ENCODE assay signal across 15 cellular contexts in genomic region chr7:608361-608760, GRCh38.
DNase-seq lines count a peak whose midpoint lies in the region; ATAC-seq lines count a peak whose summit lies in the region.
"Had no signal": no experiment of that assay in that cellular context is flagged by ENCODE, and none has a peak within 500 bp of the region (broad histone marks: within the 10 kb centered on the region; RNA-seq: fewer than 3 reads in every experiment).

No MANE protein-coding gene starts in this region.

- H3K27ac Mint-ChIP-seq in activated CD4-positive, alpha-beta T cell treated with anti-CD3 and anti-CD28 coated beads, Interleukin-2, amount 10 ng/mL, durations not matched to agents 7 days and 5 days, result peak overlapping the region; percentile 90
- peak overlapping the region; percentile 73 to 96 for H3K27ac Mint-ChIP-seq in effector memory CD8-positive, alpha-beta T cell

- H3K36me3 Mint-ChIP-seq in activated CD4-positive, alpha-beta T cell treated with anti-CD3 and anti-CD28 coated beads, Interleukin-2, amount 10 ng/mL, durations not matched to agents 7 days and 5 days (ENCODE audit: low read depth), result peaks cover 34% of the 10 kb centered on the region
- peaks cover 32% of the 10 kb centered on the region for H3K36me3 Mint-ChIP-seq in effector memory CD8-positive, alpha-beta T cell (ENCODE audit: insufficient read depth)

- H3K4me3 ChIP-seq in skin epidermis, result no peak overlapping the region
- H3K4me3 ChIP-seq: right lobe of liver had no signal

- no peaks in the 10 kb centered on the region for H3K9me3 ChIP-seq in KOPT-K1 (ENCODE audit: insufficient read depth, low read length, poor library complexity, severe bottlenecking)
- H3K9me3 ChIP-seq: right lobe of liver had no signal

- no peak for DNase-seq in activated CD4-positive, alpha-beta T cell treated with anti-CD3 and anti-CD28 coated beads, Interleukin-2, amount 10 ng/mL, durations not matched to agents 7 days and 5 days
- DNase-seq in activated CD4-positive, alpha-beta T cell treated with anti-CD3 and anti-CD28 coated beads, Interleukin-2, amount 50 U/mL, for 48 hours, result no peak
- no peak for DNase-seq in effector memory CD8-positive, alpha-beta T cell
- DNase-seq in GDM1 (lab: John Stamatoyannopoulos, UW) (no peak), NCI-H345 treated with DMSO at 0.1 percent for 48 hours (lab: John Stamatoyannopoulos, UW; ENCODE audit: unreplicated experiment) (no peak)
- DNase-seq: GOT3; kidney glomerular epithelial cell; naive B cell; NCI-H1930; NCI-H526 treated with DMSO at 0.1 percent for 48 hours; stimulated activated naive CD4-positive, alpha-beta T cell treated with Interleukin-2 at 50 U/mL for 16 hours had no signal

- H3K27me3 Mint-ChIP-seq in activated CD4-positive, alpha-beta T cell treated with anti-CD3 and anti-CD28 coated beads, Interleukin-2, amount 10 ng/mL, durations not matched to agents 7 days and 5 days, result no peaks in the 10 kb centered on the region
- no peaks in the 10 kb centered on the region for H3K27me3 Mint-ChIP-seq in effector memory CD8-positive, alpha-beta T cell
- H3K27me3 Mint-ChIP-seq: naive B cell had no signal

- peaks cover 75% of the 10 kb centered on the region for H3K4me1 Mint-ChIP-seq in activated CD4-positive, alpha-beta T cell treated with anti-CD3 and anti-CD28 coated beads, Interleukin-2, amount 10 ng/mL, durations not matched to agents 7 days and 5 days
- peaks cover 32 to 46% of the 10 kb centered on the region in 2 donors for H3K4me1 Mint-ChIP-seq in effector memory CD8-positive, alpha-beta T cell (ENCODE audit: low read depth in 2 of 2)

- no peak for ATAC-seq in effector memory CD8-positive, alpha-beta T cell (replicated peaks)
- ATAC-seq in HG02763 (IDR thresholded peaks at IDR 0.05; ENCODE audit: unreplicated experiment), result no peak
- ATAC-seq: right lobe of liver had no signal

- CTCF ChIA-PET in activated CD4-positive, alpha-beta T cell treated with anti-CD3 and anti-CD28 coated beads, Interleukin-2, amount 10 ng/mL, durations not matched to agents 7 days and 5 days (lab: Charles Lee), result no interaction called here

- H3K27ac ChIP-seq in KOPT-K1 (ENCODE audit: low read depth, low read length, poor library complexity, severe bottlenecking) (peak overlapping the region; percentile 78), skin epidermis (peak overlapping the region in 11 of 21 experiments; percentile 2 to 59 (median 39))

- peaks cover 5% of the 10 kb centered on the region for H3K9me3 Mint-ChIP-seq in activated CD4-positive, alpha-beta T cell treated with anti-CD3 and anti-CD28 coated beads, Interleukin-2, amount 10 ng/mL, durations not matched to agents 7 days and 5 days
- H3K9me3 Mint-ChIP-seq in effector memory CD8-positive, alpha-beta T cell, result peaks cover 0 to 8% of the 10 kb centered on the region in 2 donors

- POLR2A ChIA-PET in activated CD4-positive, alpha-beta T cell treated with anti-CD3 and anti-CD28 coated beads, Interleukin-2, amount 10 ng/mL, durations not matched to agents 7 days and 5 days (lab: Charles Lee), result no interaction called here

- no peak overlapping the region for H3K4me3 Mint-ChIP-seq in activated CD4-positive, alpha-beta T cell treated with anti-CD3 and anti-CD28 coated beads, Interleukin-2, amount 10 ng/mL, durations not matched to agents 7 days and 5 days
- H3K4me3 Mint-ChIP-seq in effector memory CD8-positive, alpha-beta T cell, result peak overlapping the region; percentile 35 to 72

- H3K36me3 ChIP-seq in KOPT-K1 (ENCODE audit: insufficient read depth, low read length), result peaks cover 18% of the 10 kb centered on the region
- H3K36me3 ChIP-seq: right lobe of liver had no signal
